Comparison of ENCODE assay signal across 14 cellular contexts in genomic region chr3:40237892-40238571, GRCh38.
A peak's percentile ranks its signal among the peaks of the same experiment; 100 is the strongest.
DNase-seq lines count a peak whose midpoint lies in the region; ATAC-seq and TF ChIP-seq lines count a peak whose summit lies in the region.
"Had no signal": no experiment of that assay in that cellular context is flagged by ENCODE, and none has a peak within 500 bp of the region (broad histone marks: within the 10 kb centered on the region; RNA-seq: fewer than 3 reads in every experiment).

No MANE protein-coding gene starts in this region.

- intact Hi-C loops in left ventricle myocardium superior (cut with micrococcal nuclease): no loop called here
- intact Hi-C loops in natural killer cell (cut with micrococcal nuclease): no loop called here

- H3K27me3 Mint-ChIP-seq in brain (no peaks in the 10 kb centered on the region), progenitor cell of endocrine pancreas (peaks cover 3% of the 10 kb centered on the region), natural killer cell (ENCODE audit: low read depth in 2 of 2) (no peaks in the 10 kb centered on the region)
- H3K27me3 Mint-ChIP-seq: stimulated activated naive B cell treated with anti-CD40 and anti-IgM and Interleukin-4, amounts not matched to agents 10 μg/mL and 1 μg/mL and 100 μg/mL, for 72 hours had no signal

- no peaks in the 10 kb centered on the region for H3K27me3 ChIP-seq in H7 (ENCODE audit: control insufficient read depth, insufficient read depth, low read length)
- H3K27me3 ChIP-seq: left lung, spleen had no signal

- H3K4me3 Mint-ChIP-seq in brain (peak overlapping the region in 1 of 5 experiments; percentile 27), progenitor cell of endocrine pancreas (ENCODE audit: low read depth) (no peak overlapping the region), natural killer cell (no peak overlapping the region)
- H3K4me3 Mint-ChIP-seq: stimulated activated naive B cell treated with anti-CD40 and anti-IgM and Interleukin-4, amounts not matched to agents 10 μg/mL and 1 μg/mL and 100 μg/mL, for 72 hours had no signal

- peak; percentile 96 for ATAC-seq in left ventricle myocardium superior
- ATAC-seq in HG03097 (IDR thresholded peaks at IDR 0.05; ENCODE audit: low FRiP score, unreplicated experiment): no peak
- no peak for ATAC-seq in natural killer cell
- no peak for ATAC-seq in HG03108 (IDR thresholded peaks at IDR 0.05; ENCODE audit: unreplicated experiment)
- ATAC-seq: left lung; stimulated activated naive B cell treated with anti-CD40 and anti-IgM and Interleukin-4, amounts not matched to agents 10 μg/mL and 1 μg/mL and 100 μg/mL, for 72 hours had no signal

- H3K4me1 Mint-ChIP-seq in brain: peaks cover 8% of the 10 kb centered on the region
- peaks cover 2% of the 10 kb centered on the region for H3K4me1 Mint-ChIP-seq in progenitor cell of endocrine pancreas (ENCODE audit: low read depth)
- H3K4me1 Mint-ChIP-seq in natural killer cell: peaks cover 7 to 14% of the 10 kb centered on the region in 2 donors
- H3K4me1 Mint-ChIP-seq: stimulated activated naive B cell treated with anti-CD40 and anti-IgM and Interleukin-4, amounts not matched to agents 10 μg/mL and 1 μg/mL and 100 μg/mL, for 72 hours had no signal

- peaks cover 0 to 6% (median 3%) of the 10 kb centered on the region in 5 experiments for H3K9me3 Mint-ChIP-seq in brain
- H3K9me3 Mint-ChIP-seq in progenitor cell of endocrine pancreas (ENCODE audit: low read depth): peaks cover 2% of the 10 kb centered on the region
- H3K9me3 Mint-ChIP-seq in natural killer cell: no peaks in the 10 kb centered on the region

- H3K36me3 Mint-ChIP-seq in brain: no peaks in the 10 kb centered on the region
- no peaks in the 10 kb centered on the region for H3K36me3 Mint-ChIP-seq in progenitor cell of endocrine pancreas (ENCODE audit: insufficient read depth)
- H3K36me3 Mint-ChIP-seq in natural killer cell: no peaks in the 10 kb centered on the region

- H3K4me3 ChIP-seq in H7 (ENCODE audit: insufficient read depth, low read depth, low read length): no peak overlapping the region
- H3K4me3 ChIP-seq: coronary artery, left lung, spleen had no signal

- DNase-seq in H7 (peak; percentile 60), left ventricle myocardium superior (peak; percentile 55), progenitor cell of endocrine pancreas (ENCODE audit: low spot score, unreplicated experiment) (no peak), T-helper 2 cell (no peak), natural killer cell (no peak)
- DNase-seq: activated T-cell treated with anti-CD3 and anti-CD28 coated beads for 4 hours; left lung; NCI-H446 treated with DMSO at 0.1 percent for 48 hours; spleen; stimulated activated naive B cell treated with anti-CD40 and anti-IgM and Interleukin-4, amounts not matched to agents 10 μg/mL and 1 μg/mL and 100 μg/mL, for 72 hours had no signal

- TF ChIP-seq CTCF in brain (conservative IDR thresholded peaks at IDR 0.05) (peak; percentile 23 to 48), progenitor cell of endocrine pancreas (IDR thresholded peaks at IDR 0.05; ENCODE audit: unreplicated experiment) (peak; percentile 51), natural killer cell (IDR thresholded peaks at IDR 0.05) (no peak)

- no peaks in the 10 kb centered on the region for H3K36me3 ChIP-seq in H7 (replicated peaks; ENCODE audit: control insufficient read depth, insufficient read depth, low read length)
- H3K36me3 ChIP-seq: left lung had no signal

- H3K27ac Mint-ChIP-seq in brain (peak overlapping the region in 4 of 5 experiments; percentile 23 to 88 (median 49)), progenitor cell of endocrine pancreas (peak overlapping the region; percentile 47), natural killer cell (no peak overlapping the region)
- H3K27ac Mint-ChIP-seq: stimulated activated naive B cell treated with anti-CD40 and anti-IgM and Interleukin-4, amounts not matched to agents 10 μg/mL and 1 μg/mL and 100 μg/mL, for 72 hours had no signal

Comparison
In these comparisons a context has a peak if more than half of its experiments do, and no peak if none do; other contexts are left out.
1. DNase-seq: peak in H7 (single experiment) and left ventricle myocardium superior (single experiment); none in progenitor cell of endocrine pancreas (single experiment), T-helper 2 cell (0 of 5) and natural killer cell (single experiment).
2. H3K27ac Mint-ChIP-seq: peak in brain (4 of 5) and progenitor cell of endocrine pancreas (single experiment); none in natural killer cell (0 of 2).